Comparison of ENCODE assay signal across 1 cellular context in the genomic region with DNA sequence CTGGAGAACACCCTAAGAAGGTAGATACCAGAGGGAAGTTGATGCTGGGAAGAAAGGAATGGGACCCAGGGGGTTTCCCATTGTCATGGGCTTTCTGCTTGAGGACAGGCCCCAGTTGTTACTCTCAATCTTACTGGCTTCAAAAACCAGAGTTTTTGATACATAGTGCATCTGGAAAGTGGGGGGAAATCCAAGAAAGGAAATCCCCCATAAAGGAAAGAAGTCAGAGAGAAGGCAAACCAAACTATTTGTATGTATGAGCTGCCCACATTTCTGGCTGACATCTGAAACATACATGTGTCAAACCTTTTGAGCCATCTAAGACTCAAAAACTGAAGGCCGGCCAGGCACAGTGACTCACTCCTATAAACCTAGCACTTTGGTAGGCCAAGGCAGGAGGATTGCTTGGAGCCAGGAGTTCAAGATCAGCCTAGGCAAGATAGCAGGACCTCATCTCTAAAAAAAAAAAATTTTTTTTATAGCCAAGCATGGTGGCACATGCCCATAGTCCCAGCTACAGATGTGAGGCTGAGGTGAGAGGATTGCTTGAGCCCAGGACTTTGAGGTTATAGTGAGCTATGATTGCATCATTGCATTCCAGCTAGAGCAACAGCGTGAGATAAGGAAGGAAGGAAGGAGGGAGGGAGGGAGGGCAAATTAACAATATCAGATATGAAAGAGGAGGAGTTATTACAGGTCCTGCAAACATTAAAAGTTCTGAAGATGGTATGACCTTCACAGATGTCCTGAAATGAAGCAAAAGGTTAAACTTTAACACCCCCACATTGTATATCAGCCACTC.
TF ChIP-seq lines count a peak whose summit lies in the region.

No MANE protein-coding gene starts in this region.

TF ChIP-seq in SK-N-SH, 30 proteins besides CTCF, POLR2A, EP300 and RAD21:
- TF ChIP-seq RXRA (IDR thresholded peaks at IDR 0.05; ENCODE audit: borderline replicate concordance, low read depth) (no peak), MEF2A (IDR thresholded peaks at IDR 0.05; ENCODE audit: borderline replicate concordance, low read depth) (no peak), EZH2phosphoT487 (IDR thresholded peaks at IDR 0.05; ENCODE audit: borderline replicate concordance, low read depth) (no peak), TEAD4 (IDR thresholded peaks at IDR 0.05; ENCODE audit: borderline replicate concordance, insufficient read depth) (no peak), ELF1 (IDR thresholded peaks at IDR 0.05) (no peak), GABPA (IDR thresholded peaks at IDR 0.05; ENCODE audit: low read depth) (no peak), JUND (IDR thresholded peaks at IDR 0.05) (no peak), RCOR1 (IDR thresholded peaks at IDR 0.05; ENCODE audit: low read length) (no peak), FOSL2 (IDR thresholded peaks at IDR 0.05; ENCODE audit: borderline replicate concordance, low read depth) (no peak), TAF1 (IDR thresholded peaks at IDR 0.05; ENCODE audit: borderline replicate concordance, low read depth, low read length) (no peak), GATA2 (CRISPR knock-in tag; IDR thresholded peaks at IDR 0.05) (no peak), NFIC (IDR thresholded peaks at IDR 0.05; ENCODE audit: borderline replicate concordance) (no peak)
- TF ChIP-seq, protein P1, sequence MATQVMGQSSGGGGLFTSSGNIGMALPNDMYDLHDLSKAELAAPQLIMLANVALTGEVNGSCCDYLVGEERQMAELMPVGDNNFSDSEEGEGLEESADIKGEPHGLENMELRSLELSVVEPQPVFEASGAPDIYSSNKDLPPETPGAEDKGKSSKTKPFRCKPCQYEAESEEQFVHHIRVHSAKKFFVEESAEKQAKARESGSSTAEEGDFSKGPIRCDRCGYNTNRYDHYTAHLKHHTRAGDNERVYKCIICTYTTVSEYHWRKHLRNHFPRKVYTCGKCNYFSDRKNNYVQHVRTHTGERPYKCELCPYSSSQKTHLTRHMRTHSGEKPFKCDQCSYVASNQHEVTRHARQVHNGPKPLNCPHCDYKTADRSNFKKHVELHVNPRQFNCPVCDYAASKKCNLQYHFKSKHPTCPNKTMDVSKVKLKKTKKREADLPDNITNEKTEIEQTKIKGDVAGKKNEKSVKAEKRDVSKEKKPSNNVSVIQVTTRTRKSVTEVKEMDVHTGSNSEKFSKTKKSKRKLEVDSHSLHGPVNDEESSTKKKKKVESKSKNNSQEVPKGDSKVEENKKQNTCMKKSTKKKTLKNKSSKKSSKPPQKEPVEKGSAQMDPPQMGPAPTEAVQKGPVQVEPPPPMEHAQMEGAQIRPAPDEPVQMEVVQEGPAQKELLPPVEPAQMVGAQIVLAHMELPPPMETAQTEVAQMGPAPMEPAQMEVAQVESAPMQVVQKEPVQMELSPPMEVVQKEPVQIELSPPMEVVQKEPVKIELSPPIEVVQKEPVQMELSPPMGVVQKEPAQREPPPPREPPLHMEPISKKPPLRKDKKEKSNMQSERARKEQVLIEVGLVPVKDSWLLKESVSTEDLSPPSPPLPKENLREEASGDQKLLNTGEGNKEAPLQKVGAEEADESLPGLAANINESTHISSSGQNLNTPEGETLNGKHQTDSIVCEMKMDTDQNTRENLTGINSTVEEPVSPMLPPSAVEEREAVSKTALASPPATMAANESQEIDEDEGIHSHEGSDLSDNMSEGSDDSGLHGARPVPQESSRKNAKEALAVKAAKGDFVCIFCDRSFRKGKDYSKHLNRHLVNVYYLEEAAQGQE (IDR thresholded peaks at IDR 0.05; ENCODE audit: low read depth, low read length): no peak
- TF ChIP-seq, protein P2, sequence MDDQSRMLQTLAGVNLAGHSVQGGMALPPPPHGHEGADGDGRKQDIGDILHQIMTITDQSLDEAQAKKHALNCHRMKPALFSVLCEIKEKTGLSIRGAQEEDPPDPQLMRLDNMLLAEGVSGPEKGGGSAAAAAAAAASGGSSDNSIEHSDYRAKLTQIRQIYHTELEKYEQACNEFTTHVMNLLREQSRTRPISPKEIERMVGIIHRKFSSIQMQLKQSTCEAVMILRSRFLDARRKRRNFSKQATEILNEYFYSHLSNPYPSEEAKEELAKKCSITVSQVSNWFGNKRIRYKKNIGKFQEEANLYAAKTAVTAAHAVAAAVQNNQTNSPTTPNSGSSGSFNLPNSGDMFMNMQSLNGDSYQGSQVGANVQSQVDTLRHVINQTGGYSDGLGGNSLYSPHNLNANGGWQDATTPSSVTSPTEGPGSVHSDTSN (IDR thresholded peaks at IDR 0.05): no peak
- TF ChIP-seq, protein P3, sequence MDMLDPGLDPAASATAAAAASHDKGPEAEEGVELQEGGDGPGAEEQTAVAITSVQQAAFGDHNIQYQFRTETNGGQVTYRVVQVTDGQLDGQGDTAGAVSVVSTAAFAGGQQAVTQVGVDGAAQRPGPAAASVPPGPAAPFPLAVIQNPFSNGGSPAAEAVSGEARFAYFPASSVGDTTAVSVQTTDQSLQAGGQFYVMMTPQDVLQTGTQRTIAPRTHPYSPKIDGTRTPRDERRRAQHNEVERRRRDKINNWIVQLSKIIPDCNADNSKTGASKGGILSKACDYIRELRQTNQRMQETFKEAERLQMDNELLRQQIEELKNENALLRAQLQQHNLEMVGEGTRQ (IDR thresholded peaks at IDR 0.05; ENCODE audit: borderline replicate concordance, low read depth, low read length): no peak
